Comparison of ENCODE assay signal across 9 cellular contexts in genomic region chr6:105509506-105510331, GRCh38.
A peak's percentile ranks its signal among the peaks of the same experiment; 100 is the strongest.
DNase-seq lines count a peak whose midpoint lies in the region; ATAC-seq and TF ChIP-seq lines count a peak whose summit lies in the region.
"Had no signal": no experiment of that assay in that cellular context is flagged by ENCODE, and none has a peak within 500 bp of the region (broad histone marks: within the 10 kb centered on the region; RNA-seq: fewer than 3 reads in every experiment).

No MANE protein-coding gene starts in this region.

- DNase-seq in H7 (peak; percentile 28), SK-MEL-5 (ENCODE audit: low read depth, low spot score) (peak; percentile 48), foreskin fibroblast (peak in 1 of 2 donors; percentile 40), posterior cingulate gyrus (peak in 6 of 10 donors; percentile 12 to 84 (median 43)), CD14-positive monocyte (ENCODE audit: low spot score) (no peak)
- DNase-seq in activated CD8-positive, alpha-beta memory T cell treated with anti-CD3 and anti-CD28 coated beads for 24 hours = no peak
- DNase-seq: central memory CD4-positive, alpha-beta T cell; SHP77 had no signal

- peaks cover 0 to 2% (median 0%) of the 10 kb centered on the region in 7 donors for H3K9me3 Mint-ChIP-seq in CD14-positive monocyte

- no peak for ATAC-seq in esophagus mucosa

- no peaks in the 10 kb centered on the region for H3K36me3 ChIP-seq in H7 (replicated peaks; ENCODE audit: control insufficient read depth, insufficient read depth, low read length)

- H3K27me3 ChIP-seq in H7 (ENCODE audit: control insufficient read depth, insufficient read depth, low read length) = no peaks in the 10 kb centered on the region

- no peak overlapping the region for H3K4me3 Mint-ChIP-seq in CD14-positive monocyte

- H3K4me3 ChIP-seq in H7 (ENCODE audit: insufficient read depth, low read depth, low read length) (no peak overlapping the region), foreskin fibroblast (ENCODE audit: low read depth in 1 of 2, low read length in 2 of 2) (no peak overlapping the region)

- TF ChIP-seq CTCF in foreskin fibroblast (IDR thresholded peaks at IDR 0.05; ENCODE audit: low read depth, low read length) = peak; percentile 39
- TF ChIP-seq CTCF in CD14-positive monocyte (IDR thresholded peaks at IDR 0.05) = no peak

- H3K27ac Mint-ChIP-seq in CD14-positive monocyte = peak overlapping the region in 1 of 7 donors; percentile 27

- H3K27me3 Mint-ChIP-seq in CD14-positive monocyte (ENCODE audit: low read depth in 3 of 3) = peaks cover 0 to 3% (median 1%) of the 10 kb centered on the region in 3 donors

- in situ Hi-C loops in SK-MEL-5 (cut with HindIII; ENCODE audit: low pct_unique_long_range_greater_than_20kb, low sequenced_read_pairs) = no loop called here

- no peaks in the 10 kb centered on the region for H3K36me3 Mint-ChIP-seq in CD14-positive monocyte

- H3K4me1 Mint-ChIP-seq in CD14-positive monocyte = no peaks in the 10 kb centered on the region

- intact Hi-C loops in posterior cingulate gyrus (cut with DNase I) = no loop called here
- intact Hi-C loops in CD14-positive monocyte (cut with micrococcal nuclease) = no loop called here

Comparison
In these comparisons a context has a peak if more than half of its experiments do, and no peak if none do; other contexts are left out.
1. DNase-seq: peak in H7 (single experiment), SK-MEL-5 (single experiment) and posterior cingulate gyrus (6 of 10); none in CD14-positive monocyte (single experiment) and activated CD8-positive, alpha-beta memory T cell treated with anti-CD3 and anti-CD28 coated beads for 24 hours (single experiment).